In the genomic region with DNA sequence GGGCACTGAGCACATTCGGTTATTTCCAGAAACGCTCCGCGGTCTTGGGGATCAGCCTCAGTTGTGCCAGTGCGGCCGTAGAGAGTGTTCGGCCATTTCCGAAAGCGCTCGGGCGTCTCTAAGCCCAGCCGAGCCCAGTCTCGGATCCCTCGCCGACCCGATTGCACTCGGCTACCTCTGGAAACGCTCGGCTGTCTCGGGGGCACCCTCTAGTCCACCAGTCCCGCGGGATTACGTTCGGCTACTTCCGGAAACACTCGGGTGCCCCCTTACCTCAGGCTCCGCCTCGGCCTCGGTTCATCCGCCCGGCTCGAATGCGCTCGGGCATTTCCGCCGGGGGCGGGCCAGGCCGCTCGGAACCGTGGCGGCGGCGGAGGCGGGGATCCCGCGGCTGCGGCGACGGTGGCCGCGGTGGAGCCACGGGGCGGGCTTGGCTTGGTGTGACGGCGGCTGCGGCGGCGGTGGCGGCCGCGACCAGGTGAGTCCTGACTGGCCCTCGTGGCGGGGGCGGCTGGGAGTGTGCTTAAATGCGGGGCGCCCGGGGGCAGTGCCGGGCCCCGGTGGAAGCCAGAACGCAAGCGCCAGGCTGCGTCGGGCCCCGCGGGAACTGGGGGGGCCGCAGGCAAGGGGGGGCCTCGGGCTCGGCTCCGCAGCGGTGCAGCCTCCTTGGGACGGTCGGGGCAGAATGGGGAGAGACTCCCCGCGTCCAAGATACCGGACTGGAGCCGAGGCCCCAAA, we compare ENCODE assay signal across 8 cellular contexts. TPM values are rescaled to one million over a fixed set of nuclear protein-coding genes. Genes with fewer than 3 reads are reported as not detected.
DNase-seq lines count a peak whose midpoint lies in the region; ATAC-seq and TF ChIP-seq lines count a peak whose summit lies in the region.

A gene (plus strand): TSS at position 347 of the 738 bp plus-strand sequence. CDS start 2,717 bp downstream, outside the sequence.

- TF ChIP-seq CTCF in progenitor cell of endocrine pancreas (IDR thresholded peaks at IDR 0.05; ENCODE audit: unreplicated experiment), result no peak

- H3K4me1 Mint-ChIP-seq in T-helper 2 cell treated with Interferon-gamma antibody and Interleukin-4, amounts not matched to agents 5 μg/mL and 100 μg/mL, for 36 hours (ENCODE audit: low read depth), result peaks cover 19% of the 10 kb centered on the region
- H3K4me1 Mint-ChIP-seq in progenitor cell of endocrine pancreas (ENCODE audit: low read depth), result peaks cover 11% of the 10 kb centered on the region

- H3K27me3 Mint-ChIP-seq in T-helper 2 cell treated with Interferon-gamma antibody and Interleukin-4, amounts not matched to agents 5 μg/mL and 100 μg/mL, for 36 hours (ENCODE audit: low read depth), result no peaks in the 10 kb centered on the region
- no peaks in the 10 kb centered on the region for H3K27me3 Mint-ChIP-seq in progenitor cell of endocrine pancreas

- H3K9me3 Mint-ChIP-seq in T-helper 2 cell treated with Interferon-gamma antibody and Interleukin-4, amounts not matched to agents 5 μg/mL and 100 μg/mL, for 36 hours, result no peaks in the 10 kb centered on the region
- H3K9me3 Mint-ChIP-seq in progenitor cell of endocrine pancreas (ENCODE audit: low read depth), result no peaks in the 10 kb centered on the region

- ATAC-seq in GM18505 (IDR thresholded peaks at IDR 0.05; ENCODE audit: unreplicated experiment) (peak; percentile 66), HG02981 (IDR thresholded peaks at IDR 0.05; ENCODE audit: unreplicated experiment) (peak; percentile 56), left ventricle myocardium superior (peak; percentile 89)

- TF ChIP-seq POLR2A in GM18505 (IDR thresholded peaks at IDR 0.05; ENCODE audit: borderline replicate concordance, extremely low read depth, insufficient read depth, insufficient read length), result peak; percentile 49

- H3K36me3 Mint-ChIP-seq in T-helper 2 cell treated with Interferon-gamma antibody and Interleukin-4, amounts not matched to agents 5 μg/mL and 100 μg/mL, for 36 hours (ENCODE audit: low read depth), result peaks cover 11% of the 10 kb centered on the region
- H3K36me3 Mint-ChIP-seq in progenitor cell of endocrine pancreas (ENCODE audit: insufficient read depth), result peaks cover 3% of the 10 kb centered on the region

- intact Hi-C loops in left ventricle myocardium superior (cut with micrococcal nuclease), result no loop called here

- H3K27ac Mint-ChIP-seq in T-helper 2 cell treated with Interferon-gamma antibody and Interleukin-4, amounts not matched to agents 5 μg/mL and 100 μg/mL, for 36 hours, result peak within 1 kb of the TSS; percentile 99
- H3K27ac Mint-ChIP-seq in progenitor cell of endocrine pancreas, result peak within 1 kb of the TSS; percentile 98

- DNase-seq in NCI-H2029 (lab: John Stamatoyannopoulos, UW) (peak; percentile 99), anterior cingulate cortex (lab: John Stamatoyannopoulos, UW) (peak; percentile 90 to 100 (median 98)), left ventricle myocardium superior (peak; percentile 100), progenitor cell of endocrine pancreas (ENCODE audit: low spot score, unreplicated experiment) (peak; percentile 100), ureter (ENCODE audit: low spot score) (peak; percentile 100)
- peak; percentile 99 for DNase-seq in T-helper 2 cell treated with Interferon-gamma antibody and Interleukin-4, amounts not matched to agents 5 μg/mL and 100 μg/mL, for 36 hours (ENCODE audit: low spot score)

- H3K4me3 Mint-ChIP-seq in T-helper 2 cell treated with Interferon-gamma antibody and Interleukin-4, amounts not matched to agents 5 μg/mL and 100 μg/mL, for 36 hours, result peak within 1 kb of the TSS; percentile 89
- peak within 1 kb of the TSS; percentile 85 for H3K4me3 Mint-ChIP-seq in progenitor cell of endocrine pancreas (ENCODE audit: low read depth)

RNA-seq across cellular contexts. Expression of the gene that starts here (rescaled TPM):
- total RNA-seq in left ventricle myocardium superior (29.6 TPM), progenitor cell of endocrine pancreas (58.9 and 61.2 TPM in 2 replicates), ureter (29.2 TPM)

Comparison
In these comparisons a context has a peak if more than half of its experiments do, and no peak if none do; other contexts are left out.
1. Peak in every context shown above with its lines: DNase-seq and ATAC-seq.